1 cellular context compared by ENCODE assay signal in the genomic region with DNA sequence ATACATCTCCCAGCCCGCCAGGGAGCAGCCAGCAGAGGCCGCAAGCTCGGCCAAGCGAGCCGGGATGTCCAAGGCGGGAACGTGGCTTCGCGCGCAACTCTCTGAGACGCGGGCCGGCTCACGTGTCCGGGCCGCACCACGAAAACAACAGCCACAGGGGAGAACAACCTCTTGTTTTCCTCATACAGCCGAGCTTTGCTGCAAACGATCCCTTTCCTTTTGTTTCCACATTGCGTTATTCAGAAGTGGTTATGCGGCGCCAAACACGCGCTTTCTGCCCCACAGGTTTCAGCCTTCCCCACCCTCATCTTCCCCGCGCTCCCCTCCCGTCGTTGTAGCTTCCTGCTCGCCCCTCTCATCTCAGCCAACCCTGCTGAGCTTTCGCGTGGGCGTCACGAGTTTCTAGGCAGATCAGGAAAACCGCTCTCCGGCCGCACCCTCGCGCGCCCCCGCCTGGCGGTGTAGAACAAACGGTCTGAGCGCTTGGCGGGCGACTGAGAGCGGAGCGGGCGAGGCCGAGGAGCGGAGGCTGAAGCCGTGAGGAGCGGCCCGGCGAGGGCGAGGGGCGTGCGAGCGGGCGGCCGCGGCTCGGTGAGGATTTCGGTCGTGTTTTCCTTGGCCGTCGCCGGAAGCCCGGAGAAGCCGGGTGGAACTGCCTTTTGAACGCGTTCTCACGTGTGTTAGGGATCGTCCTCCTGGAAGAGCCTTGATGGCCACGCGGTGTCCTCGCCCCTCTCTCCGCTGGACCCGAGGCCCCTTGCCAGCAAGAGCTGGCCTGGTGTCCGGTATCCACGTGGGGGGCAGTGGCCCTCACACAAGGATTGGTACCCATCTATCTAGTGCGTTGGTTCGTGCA.
TF ChIP-seq lines count a peak whose summit lies in the region.

No MANE protein-coding gene starts in this region.

TF ChIP-seq in K562, 482 proteins besides CTCF, POLR2A, EP300 and RAD21 (continued from another document and continues in another):
- TF ChIP-seq, protein P1, sequence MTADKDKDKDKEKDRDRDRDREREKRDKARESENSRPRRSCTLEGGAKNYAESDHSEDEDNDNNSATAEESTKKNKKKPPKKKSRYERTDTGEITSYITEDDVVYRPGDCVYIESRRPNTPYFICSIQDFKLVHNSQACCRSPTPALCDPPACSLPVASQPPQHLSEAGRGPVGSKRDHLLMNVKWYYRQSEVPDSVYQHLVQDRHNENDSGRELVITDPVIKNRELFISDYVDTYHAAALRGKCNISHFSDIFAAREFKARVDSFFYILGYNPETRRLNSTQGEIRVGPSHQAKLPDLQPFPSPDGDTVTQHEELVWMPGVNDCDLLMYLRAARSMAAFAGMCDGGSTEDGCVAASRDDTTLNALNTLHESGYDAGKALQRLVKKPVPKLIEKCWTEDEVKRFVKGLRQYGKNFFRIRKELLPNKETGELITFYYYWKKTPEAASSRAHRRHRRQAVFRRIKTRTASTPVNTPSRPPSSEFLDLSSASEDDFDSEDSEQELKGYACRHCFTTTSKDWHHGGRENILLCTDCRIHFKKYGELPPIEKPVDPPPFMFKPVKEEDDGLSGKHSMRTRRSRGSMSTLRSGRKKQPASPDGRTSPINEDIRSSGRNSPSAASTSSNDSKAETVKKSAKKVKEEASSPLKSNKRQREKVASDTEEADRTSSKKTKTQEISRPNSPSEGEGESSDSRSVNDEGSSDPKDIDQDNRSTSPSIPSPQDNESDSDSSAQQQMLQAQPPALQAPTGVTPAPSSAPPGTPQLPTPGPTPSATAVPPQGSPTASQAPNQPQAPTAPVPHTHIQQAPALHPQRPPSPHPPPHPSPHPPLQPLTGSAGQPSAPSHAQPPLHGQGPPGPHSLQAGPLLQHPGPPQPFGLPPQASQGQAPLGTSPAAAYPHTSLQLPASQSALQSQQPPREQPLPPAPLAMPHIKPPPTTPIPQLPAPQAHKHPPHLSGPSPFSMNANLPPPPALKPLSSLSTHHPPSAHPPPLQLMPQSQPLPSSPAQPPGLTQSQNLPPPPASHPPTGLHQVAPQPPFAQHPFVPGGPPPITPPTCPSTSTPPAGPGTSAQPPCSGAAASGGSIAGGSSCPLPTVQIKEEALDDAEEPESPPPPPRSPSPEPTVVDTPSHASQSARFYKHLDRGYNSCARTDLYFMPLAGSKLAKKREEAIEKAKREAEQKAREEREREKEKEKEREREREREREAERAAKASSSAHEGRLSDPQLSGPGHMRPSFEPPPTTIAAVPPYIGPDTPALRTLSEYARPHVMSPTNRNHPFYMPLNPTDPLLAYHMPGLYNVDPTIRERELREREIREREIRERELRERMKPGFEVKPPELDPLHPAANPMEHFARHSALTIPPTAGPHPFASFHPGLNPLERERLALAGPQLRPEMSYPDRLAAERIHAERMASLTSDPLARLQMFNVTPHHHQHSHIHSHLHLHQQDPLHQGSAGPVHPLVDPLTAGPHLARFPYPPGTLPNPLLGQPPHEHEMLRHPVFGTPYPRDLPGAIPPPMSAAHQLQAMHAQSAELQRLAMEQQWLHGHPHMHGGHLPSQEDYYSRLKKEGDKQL (CRISPR knock-in tag; IDR thresholded peaks at IDR 0.05; ENCODE audit: borderline replicate concordance), result peak; percentile 85; the same call in 1 of the 2 replicates
- TF ChIP-seq ESRRA (IDR thresholded peaks at IDR 0.05; ENCODE audit: borderline replicate concordance, low read depth) (peak; percentile 44; the same call in 1 of the 2 replicates), GABPA (tag; conservative IDR thresholded peaks at IDR 0.05; ENCODE audit: low read depth) (peak; percentile 15; the same call in 1 of the 2 replicates), ZNF592 (IDR thresholded peaks at IDR 0.05) (peak; percentile 97), ARID4B (CRISPR knock-in tag; IDR thresholded peaks at IDR 0.05) (no peak; the same call in 1 of the 2 replicates), ZBTB34 (CRISPR knock-in tag; IDR thresholded peaks at IDR 0.05) (peak; percentile 76), E2F5 (CRISPR knock-in tag; IDR thresholded peaks at IDR 0.05) (peak; percentile 61), IFI16 (CRISPR knock-in tag; IDR thresholded peaks at IDR 0.05) (peak; percentile 76; the same call in 1 of the 2 replicates), FIP1L1 (IDR thresholded peaks at IDR 0.05; ENCODE audit: low read depth, low read length, poor library complexity, severe bottlenecking) (peak; percentile 93), MCM5 (IDR thresholded peaks at IDR 0.05; ENCODE audit: low read depth) (no peak), SNRNP70 (optimal IDR thresholded peaks at IDR 0.05; ENCODE audit: low read depth, low read length) (no peak), TOE1 (IDR thresholded peaks at IDR 0.05; ENCODE audit: borderline replicate concordance) (peak; percentile 99), TOE1 (CRISPR knock-in tag; IDR thresholded peaks at IDR 0.05; ENCODE audit: borderline replicate concordance, low read depth) (peak; percentile 89; the same call in 1 of the 2 replicates), THAP12 (CRISPR knock-in tag; IDR thresholded peaks at IDR 0.05) (peak; percentile 84; the same call in 1 of the 2 replicates), MCM3 (IDR thresholded peaks at IDR 0.05) (no peak; the same call in 1 of the 2 replicates), ZNF121 (CRISPR knock-in tag; conservative IDR thresholded peaks at IDR 0.05) (peak; percentile 28; the same call in 1 of the 2 replicates), ZNF583 (CRISPR knock-in tag; IDR thresholded peaks at IDR 0.05) (peak; percentile 84), ZKSCAN3 (CRISPR knock-in tag; IDR thresholded peaks at IDR 0.05) (no peak), ZNF431 (CRISPR knock-in tag; IDR thresholded peaks at IDR 0.05) (peak; percentile 76; the same call in 1 of the 2 replicates), FOXK2 (conservative IDR thresholded peaks at IDR 0.05 in 1 of 2, IDR thresholded peaks at IDR 0.05 in 1 of 2; ENCODE audit: low read depth in 2 of 2) (peak; percentile 76 to 100), HDAC6 (IDR thresholded peaks at IDR 0.05; ENCODE audit: low read depth, low read length) (no peak), ZNF232 (CRISPR knock-in tag; IDR thresholded peaks at IDR 0.05) (peak; percentile 98)
- TF ChIP-seq, protein P2, sequence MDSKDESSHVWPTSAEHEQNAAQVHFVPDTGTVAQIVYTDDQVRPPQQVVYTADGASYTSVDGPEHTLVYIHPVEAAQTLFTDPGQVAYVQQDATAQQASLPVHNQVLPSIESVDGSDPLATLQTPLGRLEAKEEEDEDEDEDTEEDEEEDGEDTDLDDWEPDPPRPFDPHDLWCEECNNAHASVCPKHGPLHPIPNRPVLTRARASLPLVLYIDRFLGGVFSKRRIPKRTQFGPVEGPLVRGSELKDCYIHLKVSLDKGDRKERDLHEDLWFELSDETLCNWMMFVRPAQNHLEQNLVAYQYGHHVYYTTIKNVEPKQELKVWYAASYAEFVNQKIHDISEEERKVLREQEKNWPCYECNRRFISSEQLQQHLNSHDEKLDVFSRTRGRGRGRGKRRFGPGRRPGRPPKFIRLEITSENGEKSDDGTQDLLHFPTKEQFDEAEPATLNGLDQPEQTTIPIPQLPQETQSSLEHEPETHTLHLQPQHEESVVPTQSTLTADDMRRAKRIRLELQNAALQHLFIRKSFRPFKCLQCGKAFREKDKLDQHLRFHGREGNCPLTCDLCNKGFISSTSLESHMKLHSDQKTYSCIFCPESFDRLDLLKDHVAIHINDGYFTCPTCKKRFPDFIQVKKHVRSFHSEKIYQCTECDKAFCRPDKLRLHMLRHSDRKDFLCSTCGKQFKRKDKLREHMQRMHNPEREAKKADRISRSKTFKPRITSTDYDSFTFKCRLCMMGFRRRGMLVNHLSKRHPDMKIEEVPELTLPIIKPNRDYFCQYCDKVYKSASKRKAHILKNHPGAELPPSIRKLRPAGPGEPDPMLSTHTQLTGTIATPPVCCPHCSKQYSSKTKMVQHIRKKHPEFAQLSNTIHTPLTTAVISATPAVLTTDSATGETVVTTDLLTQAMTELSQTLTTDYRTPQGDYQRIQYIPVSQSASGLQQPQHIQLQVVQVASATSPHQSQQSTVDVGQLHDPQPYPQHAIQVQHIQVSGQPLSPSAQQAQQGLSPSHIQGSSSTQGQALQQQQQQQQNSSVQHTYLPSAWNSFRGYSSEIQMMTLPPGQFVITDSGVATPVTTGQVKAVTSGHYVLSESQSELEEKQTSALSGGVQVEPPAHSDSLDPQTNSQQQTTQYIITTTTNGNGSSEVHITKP (IDR thresholded peaks at IDR 0.05; ENCODE audit: partially characterized antibody), result peak; percentile 100
